In the genomic region with DNA sequence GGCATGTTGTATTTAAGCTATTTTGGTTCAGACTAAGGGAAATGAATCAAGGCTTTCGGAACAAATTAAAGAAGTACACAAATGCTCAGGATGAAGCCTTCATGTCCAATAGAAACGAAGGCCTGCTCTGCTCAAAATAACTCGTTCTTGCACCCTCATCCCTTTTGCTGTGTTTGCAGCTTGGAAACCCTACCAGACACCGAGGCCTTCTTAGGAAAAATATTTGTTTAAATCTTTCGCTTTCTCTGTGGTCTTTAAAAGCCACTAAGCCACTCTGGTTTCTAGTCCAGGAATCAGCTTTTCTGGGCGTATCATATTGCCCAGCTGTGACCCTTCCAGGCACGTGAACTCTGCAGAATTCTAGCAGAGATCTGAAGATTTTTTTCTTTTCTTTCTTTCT, we compare ENCODE assay signal across 14 cellular contexts.
DNase-seq lines count a peak whose midpoint lies in the region; ATAC-seq and TF ChIP-seq lines count a peak whose summit lies in the region.
"Had no signal": no experiment of that assay in that cellular context is flagged by ENCODE, and none has a peak within 500 bp of the region (broad histone marks: within the 10 kb centered on the region; RNA-seq: fewer than 3 reads in every experiment).

No MANE protein-coding gene starts in this region.

- H3K4ac ChIP-seq in mesenchymal stem cell (ENCODE audit: low read depth in 1 of 2, low read length in 2 of 2), result no peak overlapping the region

- no peaks in the 10 kb centered on the region for H3K9me3 Mint-ChIP-seq in progenitor cell of endocrine pancreas (ENCODE audit: low read depth)

- H2BK5ac ChIP-seq in mesenchymal stem cell (ENCODE audit: low read depth, low read length, poor library complexity, severe bottlenecking), result no peak overlapping the region

- POLR2A ChIA-PET in PC-9 (lab: Charles Lee; ENCODE audit: unreplicated experiment), result no interaction called here

- no peaks in the 10 kb centered on the region for H3K9me2 ChIP-seq in PC-9 (ENCODE audit: insufficient read depth)

- peak overlapping the region; percentile 92 for H3K27ac ChIP-seq in PC-9
- no peak overlapping the region for H3K27ac ChIP-seq in mesenchymal stem cell (ENCODE audit: low read length, poor library complexity, severe bottlenecking)
- H3K27ac ChIP-seq in tibial artery, result peak overlapping the region; percentile 58 to 68
- H3K27ac ChIP-seq: neutrophil had no signal

- H3K79me2 ChIP-seq in PC-9 (ENCODE audit: low read depth), result no peaks in the 10 kb centered on the region

- H3K27me3 ChIP-seq in PC-9 (ENCODE audit: insufficient read depth, low read depth) (no peaks in the 10 kb centered on the region), mesenchymal stem cell (ENCODE audit: control insufficient read depth in 1 of 2, insufficient read depth in 1 of 2, low read length in 2 of 2) (no peaks in the 10 kb centered on the region), tibial artery (peaks cover 0 to 7% of the 10 kb centered on the region in 2 donors), H7 (ENCODE audit: control insufficient read depth, insufficient read depth, low read length) (no peaks in the 10 kb centered on the region)
- H3K27me3 ChIP-seq: neutrophil had no signal

- no peak overlapping the region for H4K91ac ChIP-seq in mesenchymal stem cell (ENCODE audit: low read length)

- no peak for TF ChIP-seq CTCF in PC-9 (conservative IDR thresholded peaks at IDR 0.05)
- no peak for TF ChIP-seq CTCF in tibial artery (IDR thresholded peaks at IDR 0.05)
- TF ChIP-seq CTCF in progenitor cell of endocrine pancreas (IDR thresholded peaks at IDR 0.05; ENCODE audit: unreplicated experiment), result no peak

- H3K4me2 ChIP-seq in PC-9 (peak overlapping the region; percentile 49), mesenchymal stem cell (ENCODE audit: low read length, poor library complexity, severe bottlenecking) (no peak overlapping the region)

- H3K36me3 Mint-ChIP-seq in progenitor cell of endocrine pancreas (ENCODE audit: insufficient read depth), result no peaks in the 10 kb centered on the region
- H3K36me3 Mint-ChIP-seq: CD14-positive monocyte had no signal

- intact Hi-C loops in PC-9 (cut with micrococcal nuclease; ENCODE audit: unreplicated experiment) (no loop called here), tibial artery (cut with DNase I; ENCODE audit: low total_unique reads) (no loop called here)

- no peak overlapping the region for H3K14ac ChIP-seq in mesenchymal stem cell (ENCODE audit: low read length in 2 of 2)

- peaks cover 5% of the 10 kb centered on the region for H3K79me1 ChIP-seq in mesenchymal stem cell (replicated peaks; ENCODE audit: low read length, poor library complexity, severe bottlenecking)

- no peaks in the 10 kb centered on the region for H3K9me3 ChIP-seq in PC-9 (ENCODE audit: insufficient read depth, low read depth)
- H3K9me3 ChIP-seq in mesenchymal stem cell (ENCODE audit: control insufficient read depth, low read length), result no peaks in the 10 kb centered on the region
- no peaks in the 10 kb centered on the region for H3K9me3 ChIP-seq in tibial artery
- H3K9me3 ChIP-seq: neutrophil had no signal

- no peak overlapping the region for H2BK120ac ChIP-seq in mesenchymal stem cell (ENCODE audit: low read depth, low read length)

- H4K8ac ChIP-seq in mesenchymal stem cell (ENCODE audit: low read length), result no peak overlapping the region

- H2BK15ac ChIP-seq in mesenchymal stem cell (ENCODE audit: low read depth, poor library complexity, severe bottlenecking), result no peak overlapping the region

- DNase-seq in PC-9 (no peak), dermis blood vessel endothelial cell (peak; percentile 10), mesenchymal stem cell (peak; percentile 66), tibial artery (no peak), H7 (no peak), progenitor cell of endocrine pancreas (ENCODE audit: low spot score, unreplicated experiment) (no peak)
- no peak for DNase-seq in stimulated activated CD4-positive, alpha-beta T cell treated with anti-CD3 and anti-CD28 coated beads, Interleukin-2, amount 100 ng/mL, for 24 hours
- DNase-seq: activated CD4-positive, alpha-beta T cell treated with anti-CD3 and anti-CD28 coated beads, Interleukin-2, amount 50 U/mL, for 1 hour; central memory CD4-positive, alpha-beta T cell; KG1; NCI-H2029 had no signal

- CTCF ChIA-PET in PC-9 (lab: Charles Lee), result no interaction called here

- H2AFZ ChIP-seq in PC-9 (peak overlapping the region; percentile 66; the same call in 1 of the 2 replicates), mesenchymal stem cell (ENCODE audit: low read depth, low read length) (no peak overlapping the region)

- H2AK5ac ChIP-seq in mesenchymal stem cell (ENCODE audit: low read length, severe bottlenecking), result no peak overlapping the region

- H3F3A ChIP-seq in PC-9 (ENCODE audit: insufficient read depth, low read depth), result peaks cover 33% of the 10 kb centered on the region

- WGBS in mesenchymal stem cell, result 72% methylated on average over 6 of the region's 7 CpGs

- no peak overlapping the region for H3K18ac ChIP-seq in mesenchymal stem cell (ENCODE audit: low read depth in 1 of 2, low read length in 2 of 2)

- H3K4me1 ChIP-seq in PC-9 (replicated peaks; ENCODE audit: insufficient read depth) (peaks cover 43% of the 10 kb centered on the region), mesenchymal stem cell (ENCODE audit: control insufficient read depth, insufficient read depth, low read depth, low read length) (peaks cover 2% of the 10 kb centered on the region), tibial artery (peaks cover 0 to 4% (median 0%) of the 10 kb centered on the region in 4 donors)

- H3K36me3 ChIP-seq in PC-9 (ENCODE audit: low read depth) (no peaks in the 10 kb centered on the region), mesenchymal stem cell (ENCODE audit: control insufficient read depth in 1 of 2, insufficient read depth in 2 of 2, low read depth in 1 of 2, low read length in 2 of 2) (peaks cover 0 to 30% of the 10 kb centered on the region in 2 experiments), tibial artery (no peaks in the 10 kb centered on the region), H7 (replicated peaks; ENCODE audit: control insufficient read depth, insufficient read depth, low read length) (no peaks in the 10 kb centered on the region)
- H3K36me3 ChIP-seq: neutrophil had no signal

- H3K4me3 ChIP-seq in PC-9, result no peak overlapping the region; the same call in 1 of the 2 replicates
- peak overlapping the region in 1 of 2 experiments; percentile 23 for H3K4me3 ChIP-seq in mesenchymal stem cell (ENCODE audit: insufficient read depth in 1 of 2, low read depth in 1 of 2, low read length in 2 of 2)
- H3K4me3 ChIP-seq in tibial artery, result no peak overlapping the region
- no peak overlapping the region for H3K4me3 ChIP-seq in H7 (ENCODE audit: insufficient read depth, low read depth, low read length)

- no peaks in the 10 kb centered on the region for H3K27me3 Mint-ChIP-seq in progenitor cell of endocrine pancreas

- no peaks in the 10 kb centered on the region for H3K4me1 Mint-ChIP-seq in progenitor cell of endocrine pancreas (ENCODE audit: low read depth)

- H2BK12ac ChIP-seq in mesenchymal stem cell (ENCODE audit: low read length in 2 of 2), result no peak overlapping the region

- no peak for ATAC-seq in HG03520 (IDR thresholded peaks at IDR 0.05; ENCODE audit: unreplicated experiment)

- H4K20me1 ChIP-seq in PC-9 (ENCODE audit: insufficient read depth), result no peaks in the 10 kb centered on the region

- BruUV-seq in PC-9 (replicated peaks; lab: Mats Ljungman, UMichigan), result no TSS peak

- no peak overlapping the region for H3K4me3 Mint-ChIP-seq in progenitor cell of endocrine pancreas (ENCODE audit: low read depth)
- H3K4me3 Mint-ChIP-seq: CD14-positive monocyte had no signal

- H3K27ac Mint-ChIP-seq in progenitor cell of endocrine pancreas, result no peak overlapping the region

- no peak overlapping the region for H3K23ac ChIP-seq in mesenchymal stem cell (ENCODE audit: low read length in 2 of 2)

- peak overlapping the region; percentile 76 for H3K9ac ChIP-seq in mesenchymal stem cell (ENCODE audit: low read length)

Comparison
In these comparisons a context has a peak if more than half of its experiments do, and no peak if none do; other contexts are left out.
1. DNase-seq: peak in dermis blood vessel endothelial cell (single experiment) and mesenchymal stem cell (single experiment); none in PC-9 (0 of 2), tibial artery (0 of 2), stimulated activated CD4-positive, alpha-beta T cell treated with anti-CD3 and anti-CD28 coated beads, Interleukin-2, amount 100 ng/mL, for 24 hours (0 of 2), H7 (single experiment) and progenitor cell of endocrine pancreas (single experiment).